ENCODE assay signal across 8 cellular contexts in the genomic region with DNA sequence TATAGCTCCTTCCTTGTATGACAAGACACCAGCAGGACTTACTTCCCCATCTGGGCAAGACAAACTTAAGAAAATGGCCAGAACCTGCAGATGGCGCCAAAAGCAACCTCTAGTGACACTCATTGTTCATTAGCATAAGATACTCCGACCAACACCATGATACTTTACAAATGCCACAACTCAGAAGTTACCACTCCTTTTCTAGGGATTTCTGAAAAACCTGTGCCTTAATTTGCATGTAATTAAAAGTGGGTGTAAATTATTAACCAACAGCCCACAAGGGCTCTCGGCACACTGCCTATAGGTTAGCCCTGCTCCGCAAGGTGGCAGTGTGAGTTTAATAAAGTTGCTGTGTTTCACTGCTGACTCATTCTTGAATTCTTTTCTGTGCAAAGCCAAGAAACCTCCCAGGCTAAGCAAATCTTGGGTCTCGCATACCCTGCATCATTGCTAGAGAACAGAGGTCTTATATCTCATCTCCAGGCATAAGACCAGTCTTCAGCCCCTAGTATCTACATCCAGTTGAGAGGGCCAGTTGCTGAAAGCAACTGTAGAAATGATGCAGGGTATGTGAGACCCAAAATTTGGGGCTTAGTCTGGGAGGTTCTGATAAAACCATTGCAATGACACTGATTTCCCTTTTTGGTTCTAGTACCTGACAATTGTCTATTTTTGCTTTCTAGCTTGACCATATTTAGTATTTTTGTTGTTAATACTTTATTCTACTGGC.
DNase-seq lines count a peak whose midpoint lies in the region; ATAC-seq, FAIRE-seq and TF ChIP-seq lines count a peak whose summit lies in the region.

No MANE protein-coding gene starts in this region.

- peak; percentile 96 for ATAC-seq in HG02885 (IDR thresholded peaks at IDR 0.05; ENCODE audit: poor library complexity, unreplicated experiment)

- CTCF ChIA-PET in AG04450 (lab: Charles Lee), result interaction anchor here (0.5 to 3.8 kb wide), 37 partner anchors 9 to 861 kb away, joined by 3 to 46 read pairs (median 4); a partner anchor contains a TSS

- POLR2A ChIA-PET in AG04450 (lab: Yijun Ruan, JAX), result no interaction called here

- WGBS in stomach, 5 donors, result 57 to 69% (median 61%) methylated on average over 5 of the region's 5 CpGs

- DNase-seq in AG04450 (ENCODE audit: low read depth, low spot score), result peak; percentile 18
- DNase-seq in GM18507 (ENCODE audit: extremely low spot score, insufficient read length, low read depth), result peak; percentile 39
- DNase-seq in NCI-H2081 treated with DMSO at 0.1 percent for 48 hours (lab: John Stamatoyannopoulos, UW), result peak; percentile 19
- peak; percentile 79 for DNase-seq in activated CD4-positive, alpha-beta T cell treated with anti-CD3 and anti-CD28 coated beads for 48 hours
- DNase-seq in effector memory CD4-positive, alpha-beta T cell, result peak; percentile 12 to 53 (median 26)
- peak; percentile 59 for DNase-seq in myocyte (ENCODE audit: low read depth)
- peak; percentile 70 for DNase-seq in stomach

- intact Hi-C loops in stomach (cut with DNase I; ENCODE audit: low total_unique reads), result no loop called here

- peak; percentile 94 for FAIRE-seq in GM18507 (lab: Jason Lieb, UNC)

- no peaks in the 10 kb centered on the region for H3K36me3 ChIP-seq in effector memory CD4-positive, alpha-beta T cell (ENCODE audit: control insufficient read depth, insufficient read depth, low read length)
- H3K36me3 ChIP-seq in stomach, result no peaks in the 10 kb centered on the region

- H3K4me1 ChIP-seq in effector memory CD4-positive, alpha-beta T cell (ENCODE audit: control insufficient read depth, insufficient read depth, low read length, poor library complexity, severe bottlenecking), result no peaks in the 10 kb centered on the region
- no peaks in the 10 kb centered on the region for H3K4me1 ChIP-seq in stomach

- H3K9me3 ChIP-seq in AG04450 (ENCODE audit: control insufficient read depth, insufficient read depth, low read length), result no peaks in the 10 kb centered on the region
- H3K9me3 ChIP-seq in effector memory CD4-positive, alpha-beta T cell (ENCODE audit: control insufficient read depth, low read length), result no peaks in the 10 kb centered on the region
- no peaks in the 10 kb centered on the region for H3K9me3 ChIP-seq in stomach

- TF ChIP-seq CTCF in AG04450 (IDR thresholded peaks at IDR 0.05; ENCODE audit: low read depth, low read length) (peak; percentile 71), stomach (IDR thresholded peaks at IDR 0.05) (peak in 4 of 7 experiments; percentile 28 to 48 (median 44))

- no peak overlapping the region for H3K27ac ChIP-seq in AG04450 (ENCODE audit: low read depth, low read length)
- H3K27ac ChIP-seq in effector memory CD4-positive, alpha-beta T cell (ENCODE audit: insufficient read depth, low read length, poor library complexity, severe bottlenecking), result no peak overlapping the region
- H3K27ac ChIP-seq in stomach, result no peak overlapping the region

- no peak for TF ChIP-seq POLR2A in stomach (IDR thresholded peaks at IDR 0.05)

- H3K27me3 ChIP-seq in AG04450 (ENCODE audit: control insufficient read depth, insufficient read depth, low read length) (no peaks in the 10 kb centered on the region), stomach (no peaks in the 10 kb centered on the region)
- H3K27me3 ChIP-seq in effector memory CD4-positive, alpha-beta T cell (replicated peaks; ENCODE audit: control insufficient read depth, insufficient read depth, low read length, poor library complexity, severe bottlenecking), result no peaks in the 10 kb centered on the region

- no peak for TF ChIP-seq EP300 in stomach (IDR thresholded peaks at IDR 0.05)

- H3K4me3 ChIP-seq in AG04450 (ENCODE audit: low read depth, low read length) (peak overlapping the region; percentile 14; the same call in 1 of the 2 replicates), stomach (no peak overlapping the region)
- no peak overlapping the region for H3K4me3 ChIP-seq in effector memory CD4-positive, alpha-beta T cell (ENCODE audit: insufficient read depth, low read depth, low read length, poor library complexity, severe bottlenecking)

Comparison
In these comparisons a context has a peak if more than half of its experiments do, and no peak if none do; other contexts are left out.
1. DNase-seq: peak in every context shown above with its lines; median percentile 79 in activated CD4-positive, alpha-beta T cell treated with anti-CD3 and anti-CD28 coated beads for 48 hours; 70 in stomach; 59 in myocyte; 39 in GM18507; 26 in effector memory CD4-positive, alpha-beta T cell; 19 in NCI-H2081 treated with DMSO at 0.1 percent for 48 hours; 18 in AG04450.